ENCODE assay signal across 8 cellular contexts in the genomic region with DNA sequence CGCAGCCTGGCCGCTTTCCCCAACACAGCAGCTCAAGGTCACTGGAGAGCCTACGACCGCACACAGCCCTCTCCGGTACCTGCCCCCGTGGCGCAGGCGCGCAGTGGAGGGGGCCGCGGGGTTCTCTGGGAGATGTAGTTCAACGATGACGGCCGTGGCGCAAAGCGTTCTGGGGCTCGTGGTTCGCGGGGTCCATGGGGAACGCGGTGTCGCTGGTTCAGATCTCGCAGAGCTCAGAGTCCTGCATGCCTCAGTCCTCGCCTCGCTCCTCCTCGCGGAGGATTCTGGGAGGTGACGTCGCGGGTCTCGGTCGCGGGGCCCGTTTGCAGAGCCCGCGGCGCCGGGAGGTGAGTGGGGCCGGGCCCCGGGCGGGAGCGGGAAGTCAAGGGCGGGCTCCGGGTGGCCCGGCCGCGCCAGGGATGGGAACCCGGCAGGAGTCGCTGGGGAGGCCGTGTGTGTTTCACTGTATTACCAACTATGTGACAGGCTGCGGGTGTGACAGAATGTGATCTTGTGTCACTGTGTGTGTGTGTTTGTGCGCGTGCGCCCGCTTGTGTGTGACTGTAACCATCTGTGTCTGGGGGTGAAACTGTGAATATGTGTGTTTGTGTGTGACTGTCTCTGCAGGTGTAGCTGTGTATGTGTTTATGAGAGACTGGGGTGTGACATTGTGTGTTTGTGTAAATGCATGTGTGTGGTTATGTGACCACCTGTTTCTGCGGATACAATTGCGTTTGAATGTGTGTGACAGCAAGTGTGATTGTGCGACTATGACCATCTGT. TPM values are rescaled to one million over a fixed set of nuclear protein-coding genes. Genes with fewer than 3 reads are reported as not detected.
DNase-seq lines count a peak whose midpoint lies in the region; ATAC-seq, FAIRE-seq and TF ChIP-seq lines count a peak whose summit lies in the region.

Gene ZNF527 (plus strand): TSS at position 220 of the 782 bp plus-strand sequence. CDS start 3,100 bp downstream, outside the sequence.

- H3K23ac ChIP-seq in H1 (ENCODE audit: insufficient read length): no peak within 1 kb of the TSS

- CTCF ChIA-PET in activated CD8-positive, alpha-beta memory T cell treated with anti-CD3 and anti-CD28 coated beads, Interleukin-2, amount 10 ng/mL, durations not matched to agents 7 days and 5 days (lab: Charles Lee): interaction anchor here (0.8 to 1.4 kb wide), 7 partner anchors 12 to 181 kb away, joined by 3 to 8 read pairs (median 4); partner anchors contain the start of genes ZNF569 and ZNF793
- CTCF ChIA-PET in H1 (lab: Charles Lee; ENCODE audit: partially characterized antibody): interaction anchor here (0.6 kb wide), 1 partner anchor 534 kb away, joined by 4 read pairs; no protein-coding TSS in a partner anchor

- peak; percentile 45 for FAIRE-seq in H1 (lab: Jason Lieb, UNC)

- H4K20me1 ChIP-seq in H1 (replicated peaks in 1 of 2; ENCODE audit: control insufficient read depth in 1 of 2, insufficient read depth in 2 of 2, low read length in 2 of 2): no peaks in the 10 kb centered on the region

- no peak within 1 kb of the TSS; the same call in 1 of the 2 replicates for H2BK12ac ChIP-seq in H1 (ENCODE audit: low read depth, low read length)

- peak in 1 of 2 experiments; percentile 44; a peak in 1 of 3 replicates for TF ChIP-seq EP300 in H1 (IDR thresholded peaks at IDR 0.05; ENCODE audit: borderline replicate concordance in 1 of 2, low read depth in 2 of 2, low read length in 2 of 2)

- peaks cover 0 to 10% (median 6%) of the 10 kb centered on the region in 4 experiments; a peak in 5 of 8 replicates for H3K36me3 ChIP-seq in H1 (ENCODE audit: control insufficient read depth in 2 of 4, insufficient read depth in 4 of 4, low read length in 3 of 4)

- H3K79me2 ChIP-seq in H1 (ENCODE audit: control insufficient read depth in 1 of 2, insufficient read depth in 2 of 2, low read length in 2 of 2): no peaks in the 10 kb centered on the region; a peak in 1 of 4 replicates

- peak within 1 kb of the TSS; percentile 87 for H4K8ac ChIP-seq in H1 (ENCODE audit: extremely low read depth, insufficient read depth, low read length)

- H2BK5ac ChIP-seq in H1 (ENCODE audit: low read depth, low read length): peak within 1 kb of the TSS; percentile 12

- H3K9ac ChIP-seq in H1 (replicated peaks in 1 of 4; ENCODE audit: extremely low read depth in 1 of 4, low read depth in 3 of 4, low read length in 3 of 4): peak within 1 kb of the TSS in 3 of 4 experiments; percentile 46 to 73 (median 64); a peak in 6 of 7 replicates

- H3K36me3 Mint-ChIP-seq in activated CD8-positive, alpha-beta memory T cell treated with anti-CD3 and anti-CD28 coated beads, Interleukin-2, amount 10 ng/mL, durations not matched to agents 7 days and 5 days: peaks cover 20% of the 10 kb centered on the region
- H3K36me3 Mint-ChIP-seq in memory B cell: peaks cover 3% of the 10 kb centered on the region

- H2AFZ ChIP-seq in H1 (ENCODE audit: low read length): peak within 1 kb of the TSS; percentile 100

- peak within 1 kb of the TSS; percentile 65 to 85 (median 74) for H3K4me3 ChIP-seq in H1 (ENCODE audit: extremely low read depth in 1 of 4, insufficient read depth in 2 of 4, low read depth in 3 of 4, low read length in 4 of 4)

- H4K91ac ChIP-seq in H1 (replicated peaks; ENCODE audit: insufficient read length, low read length): peak within 1 kb of the TSS; percentile 66

- peaks cover 14% of the 10 kb centered on the region for H3K4me1 Mint-ChIP-seq in activated CD8-positive, alpha-beta memory T cell treated with anti-CD3 and anti-CD28 coated beads, Interleukin-2, amount 10 ng/mL, durations not matched to agents 7 days and 5 days
- peaks cover 10% of the 10 kb centered on the region for H3K4me1 Mint-ChIP-seq in memory B cell

- TF ChIP-seq POLR2A in H1 (IDR thresholded peaks at IDR 0.05; ENCODE audit: control extremely low read depth in 1 of 2, low read depth in 2 of 2, low read length in 2 of 2): peak; percentile 21 to 74

- peak within 1 kb of the TSS; percentile 87 for H3K4me3 Mint-ChIP-seq in activated CD8-positive, alpha-beta memory T cell treated with anti-CD3 and anti-CD28 coated beads, Interleukin-2, amount 10 ng/mL, durations not matched to agents 7 days and 5 days
- H3K4me3 Mint-ChIP-seq in memory B cell: peak within 1 kb of the TSS; percentile 100

- 0 out of 2 replicates have a peak within 1 kb of the TSS, but pooled peaks have one; percentile 41 for H3K27ac ChIP-seq in H1 (ENCODE audit: low read depth, low read length)

- POLR2A ChIA-PET in H1 (lab: Charles Lee; ENCODE audit: partially characterized antibody): interaction anchor here (0.7 to 2.0 kb wide), 11 partner anchors 9 to 408 kb away, joined by 3 to 19 read pairs (median 4); partner anchors contain the start of genes ZNF540, ZNF569, ZNF571 and ZNF573

- H3K9me3 Mint-ChIP-seq in activated CD8-positive, alpha-beta memory T cell treated with anti-CD3 and anti-CD28 coated beads, Interleukin-2, amount 10 ng/mL, durations not matched to agents 7 days and 5 days (ENCODE audit: low read depth): peaks cover 13% of the 10 kb centered on the region
- peaks cover 5% of the 10 kb centered on the region for H3K9me3 Mint-ChIP-seq in memory B cell

- peak within 1 kb of the TSS; percentile 23; the same call in 1 of the 2 replicates for H2BK15ac ChIP-seq in H1 (ENCODE audit: low read length)

- 6% methylated on average over 27 of the region's 58 CpGs; no CpG with 5 or more reads in 1 of the 2 experiments for WGBS in H1 (ENCODE audit: extremely low coverage in 1 of 2, insufficient coverage in 1 of 2, insufficient read length in 1 of 2, insufficient replicate concordance in 2 of 2, low coverage in 1 of 2, low lambda C conversion rate in 2 of 2, missing lambda C conversion rate in 1 of 2), 2 experiments

- DNase-seq in COLO829 (ENCODE audit: low spot score): peak; percentile 85
- DNase-seq in GM20000 (ENCODE audit: low spot score): peak; percentile 95
- peak; percentile 82 for DNase-seq in HS-5 (ENCODE audit: low read depth)
- peak; percentile 78 for DNase-seq in NK-92 treated with Interleukin-12 subunit alpha and Interleukin-12 subunit beta, amount 100 ng/mL, for 24 hours (lab: John Stamatoyannopoulos, UW)
- peak; percentile 99 for DNase-seq in activated CD8-positive, alpha-beta memory T cell treated with anti-CD3 and anti-CD28 coated beads, Interleukin-2, amount 10 ng/mL, durations not matched to agents 7 days and 5 days
- DNase-seq in H1 (ENCODE audit: low read depth in 1 of 2, low spot score in 2 of 2): peak; percentile 89 to 93
- DNase-seq in memory B cell (ENCODE audit: low spot score in 2 of 2): peak; percentile 96 to 97
- DNase-seq in stimulated activated CD8-positive, alpha-beta memory T cell treated with anti-CD3 and anti-CD28 coated beads, Interleukin-12 subunit alpha, Interleukin-12 subunit beta, amount 100 ng/mL, for 1 hour (ENCODE audit: low read depth): peak; percentile 96

- H3K14ac ChIP-seq in H1 (ENCODE audit: insufficient read length): no peak within 1 kb of the TSS

- ATAC-seq in activated CD8-positive, alpha-beta memory T cell treated with anti-CD3 and anti-CD28 coated beads, Interleukin-2, amount 10 ng/mL, durations not matched to agents 7 days and 5 days: peak; percentile 98
- ATAC-seq in memory B cell (ENCODE audit: low read depth): peak; percentile 92

- peak within 1 kb of the TSS; percentile 24 for H3K56ac ChIP-seq in H1 (replicated peaks; ENCODE audit: insufficient read length, low read depth, low read length)

- peaks cover 5 to 8% of the 10 kb centered on the region in 2 experiments; a peak in 1 of 4 replicates for H3K9me3 ChIP-seq in H1 (ENCODE audit: insufficient read depth in 2 of 2, low read depth in 1 of 2, low read length in 1 of 2)

- peaks cover 9% of the 10 kb centered on the region for H3K23me2 ChIP-seq in H1 (ENCODE audit: low read depth, low read length)

- H4K5ac ChIP-seq in H1 (ENCODE audit: insufficient read length, low read depth, low read length): peak within 1 kb of the TSS; percentile 79

- H3K27ac Mint-ChIP-seq in activated CD8-positive, alpha-beta memory T cell treated with anti-CD3 and anti-CD28 coated beads, Interleukin-2, amount 10 ng/mL, durations not matched to agents 7 days and 5 days: peak within 1 kb of the TSS; percentile 94
- H3K27ac Mint-ChIP-seq in memory B cell: peak within 1 kb of the TSS; percentile 97

- no peaks in the 10 kb centered on the region for H3K27me3 Mint-ChIP-seq in activated CD8-positive, alpha-beta memory T cell treated with anti-CD3 and anti-CD28 coated beads, Interleukin-2, amount 10 ng/mL, durations not matched to agents 7 days and 5 days
- H3K27me3 Mint-ChIP-seq in memory B cell: no peaks in the 10 kb centered on the region

- peak within 1 kb of the TSS; percentile 94 to 95 for H3K4me2 ChIP-seq in H1 (ENCODE audit: insufficient read depth in 1 of 2, low read depth in 2 of 2, low read length in 2 of 2)

- H2BK20ac ChIP-seq in H1 (ENCODE audit: low read length): no peak within 1 kb of the TSS

- no peaks in the 10 kb centered on the region for H3K79me1 ChIP-seq in H1 (ENCODE audit: low read depth, low read length)

- H3K18ac ChIP-seq in H1 (ENCODE audit: extremely low read depth, low read length): peak within 1 kb of the TSS; percentile 72; the same call in 1 of the 2 replicates

- peak in 1 of 2 experiments; percentile 0; a peak in 1 of 4 replicates for TF ChIP-seq RAD21 in H1 (IDR thresholded peaks at IDR 0.05 in 1 of 2, conservative IDR thresholded peaks at IDR 0.05 in 1 of 2; ENCODE audit: low read depth in 2 of 2, low read length in 2 of 2)

- no peak within 1 kb of the TSS for H2BK120ac ChIP-seq in H1 (replicated peaks; ENCODE audit: low read depth, low read length)

- H3K4me1 ChIP-seq in H1 (replicated peaks in 1 of 4; ENCODE audit: control insufficient read depth in 3 of 4, insufficient read depth in 4 of 4, low read length in 3 of 4): peaks cover 0 to 5% (median 0%) of the 10 kb centered on the region in 4 experiments; a peak in 3 of 7 replicates

- peak within 1 kb of the TSS; percentile 88; the same call in 1 of the 2 replicates for H2AK5ac ChIP-seq in H1 (ENCODE audit: low read depth, low read length)

- no peaks in the 10 kb centered on the region for H3K27me3 ChIP-seq in H1 (replicated peaks in 1 of 4; ENCODE audit: control insufficient read depth in 3 of 4, extremely low read depth in 1 of 4, insufficient read depth in 3 of 4, low read length in 3 of 4)

- no peak for TF ChIP-seq CTCF in GM20000 (IDR thresholded peaks at IDR 0.05; ENCODE audit: extremely low read depth, missing control alignments)
- TF ChIP-seq CTCF in H1 (IDR thresholded peaks at IDR 0.05; ENCODE audit: control extremely low read depth in 1 of 3, insufficient read depth in 1 of 3, low read depth in 1 of 3, low read length in 3 of 3): no peak

- H3K4ac ChIP-seq in H1 (replicated peaks; ENCODE audit: insufficient read length, low read depth, low read length): peak within 1 kb of the TSS; percentile 74

RNA-seq across cellular contexts. Expression of gene ZNF527, which starts in this region (rescaled TPM):
- total RNA-seq in activated CD8-positive, alpha-beta memory T cell treated with anti-CD3 and anti-CD28 coated beads, Interleukin-2, amount 10 ng/mL, durations not matched to agents 7 days and 5 days: 1 to 10 TPM; 4.7 to 6.3 TPM
- total RNA-seq in H1 (2021; fragmentation: NEBNext Ultra II Directional; extraction: Animal tissue kit (Norgen Biotek cat#: 25700)): 3.7 and 4.5 TPM in 2 replicates
- 1.3 and 2.1 TPM in 2 replicates for polyA plus RNA-seq in H1 (2011; rRNA removed)
- polyA plus RNA-seq in H1 (2011; cell fraction: cytosol; rRNA removed): 1.3 TPM
- polyA plus RNA-seq in H1 (2011; cell fraction: nucleus; rRNA removed): 1.4 TPM
- 1.4 to 3.1 TPM (median 1.9 TPM) in 4 replicates for polyA plus RNA-seq in H1 (2012, experiment 1 of 2)
- 0.28 TPM for polyA plus RNA-seq in H1 (2012, experiment 2 of 2)
- polyA plus RNA-seq in H1 (2013, experiment 1 of 2): 1.7 TPM
- 1.5 TPM for polyA plus RNA-seq in H1 (2013, experiment 2 of 2)
- 2.6 TPM in 2 replicates for polyA minus RNA-seq in H1 (2011; rRNA and poly(A)+ RNA removed)
- polyA minus RNA-seq in H1 (2011; cell fraction: cytosol; rRNA and poly(A)+ RNA removed): 2.5 TPM
- 5.0 TPM for polyA minus RNA-seq in H1 (2011; cell fraction: nucleus; rRNA and poly(A)+ RNA removed)

Comparison
In these comparisons a context has a peak if more than half of its experiments do, and no peak if none do; other contexts are left out.
1. Peak in every context shown above with its lines: DNase-seq, ATAC-seq, H3K4me3 ChIP-seq and H3K27ac ChIP-seq.